Comparison of ENCODE assay signal across 19 cellular contexts in the genomic region with DNA sequence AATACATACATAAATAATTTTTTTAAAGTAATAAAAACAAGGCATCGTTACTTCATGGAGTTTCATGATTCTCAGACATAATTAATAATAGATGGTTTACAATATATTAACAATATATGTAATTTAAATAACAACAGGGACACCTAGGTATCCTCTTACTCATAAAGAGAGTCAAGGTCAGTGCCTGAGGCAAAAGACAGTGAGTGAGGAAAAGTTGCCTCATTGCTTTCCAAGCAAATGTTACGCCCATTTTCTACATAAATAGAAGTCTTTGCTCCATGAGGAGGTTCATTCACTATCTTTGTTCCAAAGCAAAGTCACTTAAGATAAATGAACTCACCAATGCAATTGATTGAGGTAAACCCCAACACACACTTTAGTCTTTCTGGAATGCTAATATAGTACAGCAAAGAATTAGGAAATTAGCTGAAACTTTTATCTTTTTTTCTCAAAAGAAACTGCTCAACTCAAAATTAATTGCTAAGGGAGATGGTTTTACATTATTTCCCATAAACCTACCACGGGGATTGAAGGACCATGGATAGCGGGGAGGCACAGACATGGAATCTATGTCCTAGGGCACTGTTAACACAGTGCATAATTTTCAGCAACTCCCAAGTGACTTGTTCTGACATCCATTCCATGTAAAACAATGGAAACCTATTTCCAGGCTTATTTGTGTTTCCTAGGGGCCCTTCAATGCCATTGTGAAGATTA. TPM values are rescaled to one million over a fixed set of nuclear protein-coding genes. Genes with fewer than 3 reads are reported as not detected.
DNase-seq lines count a peak whose midpoint lies in the region; ATAC-seq and TF ChIP-seq lines count a peak whose summit lies in the region.
"Had no signal": no experiment of that assay in that cellular context is flagged by ENCODE, and none has a peak within 500 bp of the region (broad histone marks: within the 10 kb centered on the region; RNA-seq: fewer than 3 reads in every experiment).

No MANE protein-coding gene starts in this region.

- POLR2A ChIA-PET in HEK293 (lab: Yijun Ruan, JAX): no interaction called here

- H3K9ac ChIP-seq in BLaER1 treated with 17β-estradiol and CSF1 and Interleukin-3, amounts not matched to agents 10 nM and 100 nM: no peak overlapping the region

- intact Hi-C loops in left cardiac atrium (cut with DNase I): no loop called here

- H3K36me3 ChIP-seq in BLaER1 treated with 17β-estradiol and CSF1 and Interleukin-3, amounts not matched to agents 10 nM and 100 nM: no peaks in the 10 kb centered on the region
- no peaks in the 10 kb centered on the region for H3K36me3 ChIP-seq in HEK293 (ENCODE audit: control insufficient read depth in 2 of 2, insufficient read depth in 1 of 2, low read length in 2 of 2)
- H3K36me3 ChIP-seq: BE2C had no signal

- H3K9me3 ChIP-seq in BLaER1 treated with 17β-estradiol and CSF1 and Interleukin-3, amounts not matched to agents 10 nM and 100 nM (replicated peaks in 1 of 11): 0 out of 22 replicates have a peak, but pooled peaks cover 0 to 3% (median 0%) of the 10 kb centered on the region in 11 experiments
- H3K9me3 ChIP-seq in HEK293 (ENCODE audit: control insufficient read depth, insufficient read depth, low read depth, low read length): no peaks in the 10 kb centered on the region
- H3K9me3 ChIP-seq: BE2C, Caco-2 had no signal

- ATAC-seq in left cardiac atrium (no peak), HG03135 (IDR thresholded peaks at IDR 0.05; ENCODE audit: unreplicated experiment) (no peak)
- ATAC-seq: GM12878 had no signal

- no peak for TF ChIP-seq CTCF in HEK293 (tag by site-specific recombination; IDR thresholded peaks at IDR 0.05)
- no peak for TF ChIP-seq CTCF in epithelial cell of esophagus (IDR thresholded peaks at IDR 0.05; ENCODE audit: insufficient read depth, low read depth, low read length, missing control alignments)

- no peak overlapping the region for H3K27ac ChIP-seq in BLaER1 treated with 17β-estradiol and CSF1 and Interleukin-3, amounts not matched to agents 10 nM and 100 nM
- no peak overlapping the region for H3K27ac ChIP-seq in HEK293 (ENCODE audit: extremely low read depth, low read depth, low read length)
- H3K27ac ChIP-seq: HL-60 had no signal

- CTCF ChIA-PET in HEK293 (lab: Yijun Ruan, JAX): no interaction called here

- peaks cover 8 to 41% (median 29%) of the 10 kb centered on the region in 10 experiments; a peak in 19 of 20 replicates for H3K4me1 ChIP-seq in BLaER1 treated with 17β-estradiol and CSF1 and Interleukin-3, amounts not matched to agents 10 nM and 100 nM
- no peaks in the 10 kb centered on the region for H3K4me1 ChIP-seq in HEK293 (ENCODE audit: control insufficient read depth, insufficient read depth, low read length)
- H3K4me1 ChIP-seq: Caco-2 had no signal

- H3K4me2 ChIP-seq in BLaER1 treated with 17β-estradiol and CSF1 and Interleukin-3, amounts not matched to agents 10 nM and 100 nM: peak overlapping the region in 6 of 11 experiments; percentile 1 to 57 (median 38); a peak in 9 of 22 replicates

- peak; percentile 7 for DNase-seq in RPMI7951 (ENCODE audit: low read depth)
- DNase-seq in epithelial cell of esophagus (ENCODE audit: low read depth): peak; percentile 74
- no peak for DNase-seq in left cardiac atrium
- no peak for DNase-seq in HuH-7 (ENCODE audit: low spot score)
- no peak for DNase-seq in NCI-H187 treated with DMSO at 0.1 percent for 48 hours (lab: John Stamatoyannopoulos, UW)
- DNase-seq: BE2C; Caco-2; CD8-positive, alpha-beta memory T cell; DMS53; GOT3; H9; HFFc6; IMR-90; KBM-7 had no signal

- H3K27me3 ChIP-seq in BLaER1 treated with 17β-estradiol and CSF1 and Interleukin-3, amounts not matched to agents 10 nM and 100 nM: peaks cover 0 to 8% (median 0%) of the 10 kb centered on the region in 11 experiments; a peak in 4 of 22 replicates
- H3K27me3 ChIP-seq: BE2C had no signal

- H4K20me1 ChIP-seq in BLaER1 treated with 17β-estradiol and CSF1 and Interleukin-3, amounts not matched to agents 10 nM and 100 nM: no peaks in the 10 kb centered on the region

- no peak overlapping the region for H3K4me3 ChIP-seq in BLaER1 treated with 17β-estradiol and CSF1 and Interleukin-3, amounts not matched to agents 10 nM and 100 nM
- H3K4me3 ChIP-seq in HEK293 (ENCODE audit: low read depth, low read length) (no peak overlapping the region), epithelial cell of esophagus (ENCODE audit: low read length) (no peak overlapping the region)
- H3K4me3 ChIP-seq: GM12878 had no signal

TF ChIP-seq in HEK293, 187 proteins besides CTCF, POLR2A, EP300 and RAD21:
- TF ChIP-seq, protein P1, sequence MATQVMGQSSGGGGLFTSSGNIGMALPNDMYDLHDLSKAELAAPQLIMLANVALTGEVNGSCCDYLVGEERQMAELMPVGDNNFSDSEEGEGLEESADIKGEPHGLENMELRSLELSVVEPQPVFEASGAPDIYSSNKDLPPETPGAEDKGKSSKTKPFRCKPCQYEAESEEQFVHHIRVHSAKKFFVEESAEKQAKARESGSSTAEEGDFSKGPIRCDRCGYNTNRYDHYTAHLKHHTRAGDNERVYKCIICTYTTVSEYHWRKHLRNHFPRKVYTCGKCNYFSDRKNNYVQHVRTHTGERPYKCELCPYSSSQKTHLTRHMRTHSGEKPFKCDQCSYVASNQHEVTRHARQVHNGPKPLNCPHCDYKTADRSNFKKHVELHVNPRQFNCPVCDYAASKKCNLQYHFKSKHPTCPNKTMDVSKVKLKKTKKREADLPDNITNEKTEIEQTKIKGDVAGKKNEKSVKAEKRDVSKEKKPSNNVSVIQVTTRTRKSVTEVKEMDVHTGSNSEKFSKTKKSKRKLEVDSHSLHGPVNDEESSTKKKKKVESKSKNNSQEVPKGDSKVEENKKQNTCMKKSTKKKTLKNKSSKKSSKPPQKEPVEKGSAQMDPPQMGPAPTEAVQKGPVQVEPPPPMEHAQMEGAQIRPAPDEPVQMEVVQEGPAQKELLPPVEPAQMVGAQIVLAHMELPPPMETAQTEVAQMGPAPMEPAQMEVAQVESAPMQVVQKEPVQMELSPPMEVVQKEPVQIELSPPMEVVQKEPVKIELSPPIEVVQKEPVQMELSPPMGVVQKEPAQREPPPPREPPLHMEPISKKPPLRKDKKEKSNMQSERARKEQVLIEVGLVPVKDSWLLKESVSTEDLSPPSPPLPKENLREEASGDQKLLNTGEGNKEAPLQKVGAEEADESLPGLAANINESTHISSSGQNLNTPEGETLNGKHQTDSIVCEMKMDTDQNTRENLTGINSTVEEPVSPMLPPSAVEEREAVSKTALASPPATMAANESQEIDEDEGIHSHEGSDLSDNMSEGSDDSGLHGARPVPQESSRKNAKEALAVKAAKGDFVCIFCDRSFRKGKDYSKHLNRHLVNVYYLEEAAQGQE (tag by site-specific recombination; IDR thresholded peaks at IDR 0.05): peak; percentile 79
- TF ChIP-seq GLI4 (tag by site-specific recombination; IDR thresholded peaks at IDR 0.05): no peak
- TF ChIP-seq ZNF654 (tag by site-specific recombination; IDR thresholded peaks at IDR 0.05; ENCODE audit: low read depth): no peak

RNA-seq across cellular contexts. Expression of a gene that starts 19.6 kb away (rescaled TPM):
- 4.8 and 9.8 TPM in 2 replicates for total RNA-seq in RPMI7951 (2014; rRNA removed; shearing (Covaris generic))
- 10 to 100 TPM; 10.8 to 11.6 TPM for total RNA-seq in left cardiac atrium

Comparison
In these comparisons a context has a peak if more than half of its experiments do, and no peak if none do; other contexts are left out.
1. DNase-seq: peak in RPMI7951 (single experiment) and epithelial cell of esophagus (single experiment); none in left cardiac atrium (single experiment), HuH-7 (single experiment) and NCI-H187 treated with DMSO at 0.1 percent for 48 hours (single experiment).